In genomic region chr16:57300387-57301125, GRCh38 we compare ENCODE assay signal across 1 cellular context.
TF ChIP-seq lines count a peak whose summit lies in the region.

No MANE protein-coding gene starts in this region.

TF ChIP-seq in HepG2, 621 proteins besides CTCF, POLR2A, EP300 and RAD21 (continued from another document and continues in another):
- TF ChIP-seq CHD4 (IDR thresholded peaks at IDR 0.05; ENCODE audit: borderline replicate concordance, low read length) (no peak), MBNL3 (CRISPR knock-in tag; conservative IDR thresholded peaks at IDR 0.05) (no peak), XRCC5 (optimal IDR thresholded peaks at IDR 0.05; ENCODE audit: low read length) (no peak), PHF5A (CRISPR knock-in tag; IDR thresholded peaks at IDR 0.05; ENCODE audit: low read depth, unreplicated experiment) (peak; percentile 92), CREM (IDR thresholded peaks at IDR 0.05) (peak; percentile 52; the same call in 1 of the 2 replicates), CREM (CRISPR knock-in tag; IDR thresholded peaks at IDR 0.05) (no peak), RARA (CRISPR knock-in tag; IDR thresholded peaks at IDR 0.05) (no peak), RXRA (CRISPR knock-in tag; IDR thresholded peaks at IDR 0.05) (peak; percentile 85), BHLHE40 (IDR thresholded peaks at IDR 0.05; ENCODE audit: low read length) (peak; percentile 60; the same call in 1 of the 2 replicates), SNRNP70 (IDR thresholded peaks at IDR 0.05; ENCODE audit: low read depth, low read length) (no peak), MLXIP (CRISPR knock-in tag; IDR thresholded peaks at IDR 0.05; ENCODE audit: borderline replicate concordance) (no peak), MAF1 (CRISPR knock-in tag; IDR thresholded peaks at IDR 0.05; ENCODE audit: borderline replicate concordance) (peak; percentile 100), ZNF17 (CRISPR knock-in tag; IDR thresholded peaks at IDR 0.05) (no peak), ZNF790 (CRISPR knock-in tag; IDR thresholded peaks at IDR 0.05; ENCODE audit: borderline replicate concordance) (no peak), SKIL (CRISPR knock-in tag; IDR thresholded peaks at IDR 0.05; ENCODE audit: borderline replicate concordance) (0 out of 2 replicates have a peak, but pooled peaks have one; percentile 36), ZBTB10 (CRISPR knock-in tag; IDR thresholded peaks at IDR 0.05; ENCODE audit: borderline replicate concordance) (no peak), ZNF501 (CRISPR knock-in tag; IDR thresholded peaks at IDR 0.05) (peak; percentile 91), ZNF781 (CRISPR knock-in tag; IDR thresholded peaks at IDR 0.05; ENCODE audit: borderline replicate concordance, not compliant biosample characterization) (peak; percentile 9), THAP8 (CRISPR knock-in tag; IDR thresholded peaks at IDR 0.05; ENCODE audit: borderline replicate concordance) (no peak), REL (CRISPR knock-in tag; conservative IDR thresholded peaks at IDR 0.05) (0 out of 2 replicates have a peak, but pooled peaks have one; percentile 45), ZNF101 (CRISPR knock-in tag; IDR thresholded peaks at IDR 0.05; ENCODE audit: borderline replicate concordance, low read depth) (no peak), ZNF782 (CRISPR knock-in tag; IDR thresholded peaks at IDR 0.05; ENCODE audit: borderline replicate concordance) (no peak; the same call in 1 of the 2 replicates), ETV6 (CRISPR knock-in tag; conservative IDR thresholded peaks at IDR 0.05) (0 out of 2 replicates have a peak, but pooled peaks have one; percentile 65), TCF7 (IDR thresholded peaks at IDR 0.05; ENCODE audit: low read depth) (no peak), HHEX (CRISPR knock-in tag; IDR thresholded peaks at IDR 0.05) (no peak)
- TF ChIP-seq, protein P1, sequence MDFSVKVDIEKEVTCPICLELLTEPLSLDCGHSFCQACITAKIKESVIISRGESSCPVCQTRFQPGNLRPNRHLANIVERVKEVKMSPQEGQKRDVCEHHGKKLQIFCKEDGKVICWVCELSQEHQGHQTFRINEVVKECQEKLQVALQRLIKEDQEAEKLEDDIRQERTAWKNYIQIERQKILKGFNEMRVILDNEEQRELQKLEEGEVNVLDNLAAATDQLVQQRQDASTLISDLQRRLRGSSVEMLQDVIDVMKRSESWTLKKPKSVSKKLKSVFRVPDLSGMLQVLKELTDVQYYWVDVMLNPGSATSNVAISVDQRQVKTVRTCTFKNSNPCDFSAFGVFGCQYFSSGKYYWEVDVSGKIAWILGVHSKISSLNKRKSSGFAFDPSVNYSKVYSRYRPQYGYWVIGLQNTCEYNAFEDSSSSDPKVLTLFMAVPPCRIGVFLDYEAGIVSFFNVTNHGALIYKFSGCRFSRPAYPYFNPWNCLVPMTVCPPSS (IDR thresholded peaks at IDR 0.05): no peak
- TF ChIP-seq, protein P2, sequence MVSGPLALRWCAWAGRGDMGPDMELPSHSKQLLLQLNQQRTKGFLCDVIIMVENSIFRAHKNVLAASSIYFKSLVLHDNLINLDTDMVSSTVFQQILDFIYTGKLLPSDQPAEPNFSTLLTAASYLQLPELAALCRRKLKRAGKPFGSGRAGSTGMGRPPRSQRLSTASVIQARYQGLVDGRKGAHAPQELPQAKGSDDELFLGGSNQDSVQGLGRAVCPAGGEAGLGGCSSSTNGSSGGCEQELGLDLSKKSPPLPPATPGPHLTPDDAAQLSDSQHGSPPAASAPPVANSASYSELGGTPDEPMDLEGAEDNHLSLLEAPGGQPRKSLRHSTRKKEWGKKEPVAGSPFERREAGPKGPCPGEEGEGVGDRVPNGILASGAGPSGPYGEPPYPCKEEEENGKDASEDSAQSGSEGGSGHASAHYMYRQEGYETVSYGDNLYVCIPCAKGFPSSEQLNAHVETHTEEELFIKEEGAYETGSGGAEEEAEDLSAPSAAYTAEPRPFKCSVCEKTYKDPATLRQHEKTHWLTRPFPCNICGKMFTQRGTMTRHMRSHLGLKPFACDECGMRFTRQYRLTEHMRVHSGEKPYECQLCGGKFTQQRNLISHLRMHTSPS (CRISPR knock-in tag; IDR thresholded peaks at IDR 0.05; ENCODE audit: low read depth): peak; percentile 69; the same call in 1 of the 2 replicates
- TF ChIP-seq, protein P3, sequence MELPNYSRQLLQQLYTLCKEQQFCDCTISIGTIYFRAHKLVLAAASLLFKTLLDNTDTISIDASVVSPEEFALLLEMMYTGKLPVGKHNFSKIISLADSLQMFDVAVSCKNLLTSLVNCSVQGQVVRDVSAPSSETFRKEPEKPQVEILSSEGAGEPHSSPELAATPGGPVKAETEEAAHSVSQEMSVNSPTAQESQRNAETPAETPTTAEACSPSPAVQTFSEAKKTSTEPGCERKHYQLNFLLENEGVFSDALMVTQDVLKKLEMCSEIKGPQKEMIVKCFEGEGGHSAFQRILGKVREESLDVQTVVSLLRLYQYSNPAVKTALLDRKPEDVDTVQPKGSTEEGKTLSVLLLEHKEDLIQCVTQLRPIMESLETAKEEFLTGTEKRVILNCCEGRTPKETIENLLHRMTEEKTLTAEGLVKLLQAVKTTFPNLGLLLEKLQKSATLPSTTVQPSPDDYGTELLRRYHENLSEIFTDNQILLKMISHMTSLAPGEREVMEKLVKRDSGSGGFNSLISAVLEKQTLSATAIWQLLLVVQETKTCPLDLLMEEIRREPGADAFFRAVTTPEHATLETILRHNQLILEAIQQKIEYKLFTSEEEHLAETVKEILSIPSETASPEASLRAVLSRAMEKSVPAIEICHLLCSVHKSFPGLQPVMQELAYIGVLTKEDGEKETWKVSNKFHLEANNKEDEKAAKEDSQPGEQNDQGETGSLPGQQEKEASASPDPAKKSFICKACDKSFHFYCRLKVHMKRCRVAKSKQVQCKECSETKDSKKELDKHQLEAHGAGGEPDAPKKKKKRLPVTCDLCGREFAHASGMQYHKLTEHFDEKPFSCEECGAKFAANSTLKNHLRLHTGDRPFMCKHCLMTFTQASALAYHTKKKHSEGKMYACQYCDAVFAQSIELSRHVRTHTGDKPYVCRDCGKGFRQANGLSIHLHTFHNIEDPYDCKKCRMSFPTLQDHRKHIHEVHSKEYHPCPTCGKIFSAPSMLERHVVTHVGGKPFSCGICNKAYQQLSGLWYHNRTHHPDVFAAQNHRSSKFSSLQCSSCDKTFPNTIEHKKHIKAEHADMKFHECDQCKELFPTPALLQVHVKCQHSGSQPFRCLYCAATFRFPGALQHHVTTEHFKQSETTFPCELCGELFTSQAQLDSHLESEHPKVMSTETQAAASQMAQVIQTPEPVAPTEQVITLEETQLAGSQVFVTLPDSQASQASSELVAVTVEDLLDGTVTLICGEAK (IDR thresholded peaks at IDR 0.05): peak; percentile 26; the same call in 1 of the 2 replicates
- TF ChIP-seq, protein P3 (CRISPR knock-in tag; IDR thresholded peaks at IDR 0.05): no peak
- TF ChIP-seq, protein P4, sequence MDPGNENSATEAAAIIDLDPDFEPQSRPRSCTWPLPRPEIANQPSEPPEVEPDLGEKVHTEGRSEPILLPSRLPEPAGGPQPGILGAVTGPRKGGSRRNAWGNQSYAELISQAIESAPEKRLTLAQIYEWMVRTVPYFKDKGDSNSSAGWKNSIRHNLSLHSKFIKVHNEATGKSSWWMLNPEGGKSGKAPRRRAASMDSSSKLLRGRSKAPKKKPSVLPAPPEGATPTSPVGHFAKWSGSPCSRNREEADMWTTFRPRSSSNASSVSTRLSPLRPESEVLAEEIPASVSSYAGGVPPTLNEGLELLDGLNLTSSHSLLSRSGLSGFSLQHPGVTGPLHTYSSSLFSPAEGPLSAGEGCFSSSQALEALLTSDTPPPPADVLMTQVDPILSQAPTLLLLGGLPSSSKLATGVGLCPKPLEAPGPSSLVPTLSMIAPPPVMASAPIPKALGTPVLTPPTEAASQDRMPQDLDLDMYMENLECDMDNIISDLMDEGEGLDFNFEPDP (CRISPR knock-in tag; conservative IDR thresholded peaks at IDR 0.05): no peak
